Comparison of ENCODE assay signal across 8 cellular contexts in the genomic region with DNA sequence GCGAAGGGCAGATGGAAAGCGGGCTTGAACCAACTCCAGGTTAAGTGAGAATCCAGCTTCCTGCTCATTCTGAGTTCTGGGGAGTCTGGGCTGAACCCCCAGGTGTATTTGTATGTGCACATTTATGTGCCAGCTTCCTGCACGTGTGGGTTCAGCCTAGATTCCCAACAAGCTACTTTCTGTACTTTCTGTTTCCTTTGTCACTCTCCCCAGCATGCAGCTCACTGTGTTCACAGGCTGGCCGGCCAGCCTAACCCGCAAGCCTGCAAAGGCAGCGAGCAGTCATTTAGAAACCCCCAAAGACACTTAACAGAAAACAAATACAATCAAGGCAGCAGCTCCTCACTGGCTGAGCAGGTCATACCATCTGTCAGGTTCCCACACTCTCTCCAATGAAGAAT. TPM values are rescaled to one million over a fixed set of nuclear protein-coding genes. Genes with fewer than 3 reads are reported as not detected.
DNase-seq lines count a peak whose midpoint lies in the region; ATAC-seq and TF ChIP-seq lines count a peak whose summit lies in the region.
"Had no signal": no experiment of that assay in that cellular context is flagged by ENCODE, and none has a peak within 500 bp of the region (broad histone marks: within the 10 kb centered on the region; RNA-seq: fewer than 3 reads in every experiment).

No MANE protein-coding gene starts in this region.

- H3K79me2 ChIP-seq in hepatocyte, result no peaks in the 10 kb centered on the region

- DNase-seq in activated T-cell treated with anti-CD3 and anti-CD28 coated beads for 24 hours (ENCODE audit: low read depth) (peak; percentile 44), hepatocyte (ENCODE audit: low spot score) (no peak), iPS-NIHi7 (ENCODE audit: extremely low spot score) (no peak), dorsolateral prefrontal cortex (no peak)
- peak; percentile 72 for DNase-seq in stimulated activated CD8-positive, alpha-beta memory T cell treated with anti-CD3 and anti-CD28 coated beads, Interleukin-4, amount 100 ng/mL, for 48 hours

- H3K4me1 ChIP-seq in hepatocyte (ENCODE audit: insufficient read depth), result peaks cover 5% of the 10 kb centered on the region

- intact Hi-C loops in dorsolateral prefrontal cortex (cut with DNase I), result no loop called here

- H3K27me3 ChIP-seq in hepatocyte, result no peaks in the 10 kb centered on the region
- peaks cover 0 to 12% (median 0%) of the 10 kb centered on the region in 45 donors for H3K27me3 ChIP-seq in dorsolateral prefrontal cortex

- no peak overlapping the region for H3K27ac ChIP-seq in hepatocyte
- no peak overlapping the region for H3K27ac ChIP-seq in dorsolateral prefrontal cortex
- H3K27ac ChIP-seq: SK-N-MC had no signal

- ATAC-seq in GM19324 (IDR thresholded peaks at IDR 0.05; ENCODE audit: low FRiP score, unreplicated experiment) (peak; percentile 45), HG02981 (IDR thresholded peaks at IDR 0.05; ENCODE audit: unreplicated experiment) (peak; percentile 72)

- no peak for TF ChIP-seq CTCF in hepatocyte (IDR thresholded peaks at IDR 0.05; ENCODE audit: poor library complexity)
- TF ChIP-seq CTCF in dorsolateral prefrontal cortex (IDR thresholded peaks at IDR 0.05 in 54 of 56, conservative IDR thresholded peaks at IDR 0.05 in 2 of 56; ENCODE audit: low read depth in 1 of 56, partially characterized antibody in 56 of 56), result no peak

- no peak overlapping the region for H3K4me2 ChIP-seq in hepatocyte

- H3K36me3 ChIP-seq in hepatocyte (replicated peaks; ENCODE audit: insufficient read depth, low read depth), result no peaks in the 10 kb centered on the region

- no peaks in the 10 kb centered on the region for H3K9me2 ChIP-seq in hepatocyte (replicated peaks; ENCODE audit: insufficient read depth)

- WGBS in hepatocyte (ENCODE audit: low lambda C conversion rate, missing lambda C conversion rate), result 86% methylated on average over 6 of the region's 6 CpGs

- no peaks in the 10 kb centered on the region for H4K20me1 ChIP-seq in hepatocyte (ENCODE audit: insufficient read depth, poor library complexity, severe bottlenecking)

- H3K4me3 ChIP-seq in hepatocyte (no peak overlapping the region), dorsolateral prefrontal cortex (peak overlapping the region in 5 of 59 donors; percentile 6 to 50 (median 27))
- H3K4me3 ChIP-seq: SK-N-MC had no signal

- no peak overlapping the region for H2AFZ ChIP-seq in hepatocyte

- no peaks in the 10 kb centered on the region for H3K9me3 ChIP-seq in hepatocyte (ENCODE audit: low read depth)

RNA-seq across cellular contexts. Expression of a gene that starts 1.2 kb away (rescaled TPM):
- total RNA-seq in hepatocyte (0.28 and 0.37 TPM in 2 replicates), dorsolateral prefrontal cortex (not detected)
- not detected in 2 replicates for polyA plus RNA-seq in hepatocyte

RNA-seq across cellular contexts. Expression of a gene that starts 3.0 kb away (rescaled TPM):
- not detected in 2 replicates for total RNA-seq in hepatocyte
- polyA plus RNA-seq in hepatocyte, result 0.49 and 0.50 TPM in 2 replicates
- total RNA-seq in dorsolateral prefrontal cortex, result 1 to 10 TPM in 25 of 120 experiments, under 1 TPM in 25, not detected in 70; 0.31 to 5.6 (median 1.00) TPM

Comparison
In these comparisons a context has a peak if more than half of its experiments do, and no peak if none do; other contexts are left out.
1. DNase-seq: peak in activated T-cell treated with anti-CD3 and anti-CD28 coated beads for 24 hours (single experiment) and stimulated activated CD8-positive, alpha-beta memory T cell treated with anti-CD3 and anti-CD28 coated beads, Interleukin-4, amount 100 ng/mL, for 48 hours (single experiment); none in hepatocyte (single experiment), iPS-NIHi7 (single experiment) and dorsolateral prefrontal cortex (0 of 10).